13 cellular contexts compared by ENCODE assay signal in genomic region chr2:43569921-43570320, GRCh38. TPM values are rescaled to one million over a fixed set of nuclear protein-coding genes. Genes with fewer than 3 reads are reported as not detected.
DNase-seq lines count a peak whose midpoint lies in the region; ATAC-seq and TF ChIP-seq lines count a peak whose summit lies in the region.
"Had no signal": no experiment of that assay in that cellular context is flagged by ENCODE, and none has a peak within 500 bp of the region (broad histone marks: within the 10 kb centered on the region; RNA-seq: fewer than 3 reads in every experiment).

No MANE protein-coding gene starts in this region.

- H3K27ac Mint-ChIP-seq in activated CD4-positive, alpha-beta memory T cell treated with anti-CD3 and anti-CD28 coated beads, Interleukin-2, amount 10 ng/mL, durations not matched to agents 7 days and 5 days: peak overlapping the region; percentile 72
- H3K27ac Mint-ChIP-seq in Calu3 (ENCODE audit: unreplicated experiment): no peak overlapping the region
- H3K27ac Mint-ChIP-seq: dendritic cell treated with granulocyte-macrophage colony-stimulating factor and Interleukin-4, amounts not matched to agents 40 ng/mL and 50 ng/mL, for 4 days had no signal

- H3K27me3 ChIP-seq in gastroesophageal sphincter: no peaks in the 10 kb centered on the region
- H3K27me3 ChIP-seq: upper lobe of left lung had no signal

- intact Hi-C loops in Calu3 (cut with micrococcal nuclease; ENCODE audit: unreplicated experiment): no loop called here

- H3K27me3 Mint-ChIP-seq in activated CD4-positive, alpha-beta memory T cell treated with anti-CD3 and anti-CD28 coated beads, Interleukin-2, amount 10 ng/mL, durations not matched to agents 7 days and 5 days: no peaks in the 10 kb centered on the region
- no peaks in the 10 kb centered on the region for H3K27me3 Mint-ChIP-seq in Calu3 (ENCODE audit: unreplicated experiment)
- H3K27me3 Mint-ChIP-seq: dendritic cell treated with granulocyte-macrophage colony-stimulating factor and Interleukin-4, amounts not matched to agents 40 ng/mL and 50 ng/mL, for 4 days had no signal

- peak; percentile 88 for ATAC-seq in GM19395 (IDR thresholded peaks at IDR 0.05; ENCODE audit: unreplicated experiment)
- peak; percentile 69 for ATAC-seq in HG02884 (IDR thresholded peaks at IDR 0.05; ENCODE audit: unreplicated experiment)
- no peak for ATAC-seq in gastroesophageal sphincter
- ATAC-seq: lower lobe of right lung had no signal

- peaks cover 0 to 13% (median 0%) of the 10 kb centered on the region in 3 donors for H3K4me1 ChIP-seq in gastroesophageal sphincter
- H3K4me1 ChIP-seq: lower lobe of right lung, prostate gland, upper lobe of left lung had no signal

- H3K4me3 Mint-ChIP-seq in activated CD4-positive, alpha-beta memory T cell treated with anti-CD3 and anti-CD28 coated beads, Interleukin-2, amount 10 ng/mL, durations not matched to agents 7 days and 5 days: no peak overlapping the region
- H3K4me3 Mint-ChIP-seq in Calu3 (ENCODE audit: low read depth, unreplicated experiment): no peak overlapping the region
- H3K4me3 Mint-ChIP-seq: dendritic cell treated with granulocyte-macrophage colony-stimulating factor and Interleukin-4, amounts not matched to agents 40 ng/mL and 50 ng/mL, for 4 days had no signal

- POLR2A ChIA-PET in activated CD4-positive, alpha-beta memory T cell treated with anti-CD3 and anti-CD28 coated beads, Interleukin-2, amount 10 ng/mL, durations not matched to agents 7 days and 5 days (lab: Charles Lee): interaction anchor here (0.6 to 2.9 kb wide), 9 partner anchors 9 to 343 kb away, joined by 3 to 17 read pairs (median 4); partner anchors contain the start of genes THADA and ZFP36L2

- no peak overlapping the region for H3K4me3 ChIP-seq in gastroesophageal sphincter
- H3K4me3 ChIP-seq: lower lobe of right lung, prostate gland, upper lobe of left lung had no signal

- 35 to 66% methylated on average over 3 of the region's 3 CpGs for WGBS in gastroesophageal sphincter (ENCODE audit: low coverage in 1 of 2), 2 donors

- TF ChIP-seq CTCF in GM13977 (IDR thresholded peaks at IDR 0.05; ENCODE audit: extremely low read depth, insufficient read depth, missing control alignments) (no peak), gastroesophageal sphincter (IDR thresholded peaks at IDR 0.05) (no peak), Calu3 (IDR thresholded peaks at IDR 0.05; ENCODE audit: unreplicated experiment) (no peak)

- CTCF ChIA-PET in activated CD4-positive, alpha-beta memory T cell treated with anti-CD3 and anti-CD28 coated beads, Interleukin-2, amount 10 ng/mL, durations not matched to agents 7 days and 5 days (lab: Charles Lee): interaction anchor here (0.8 to 2.7 kb wide), 9 partner anchors 10 to 341 kb away, joined by 3 to 10 read pairs (median 4); partner anchors contain the start of gene THADA
- CTCF ChIA-PET in Calu3 (lab: Charles Lee): interaction anchor here (1.0 kb wide), 1 partner anchor 9 kb away, joined by 4 read pairs; no protein-coding TSS in a partner anchor

- peaks cover 65% of the 10 kb centered on the region for H3K36me3 Mint-ChIP-seq in activated CD4-positive, alpha-beta memory T cell treated with anti-CD3 and anti-CD28 coated beads, Interleukin-2, amount 10 ng/mL, durations not matched to agents 7 days and 5 days (ENCODE audit: low read depth)
- H3K36me3 Mint-ChIP-seq in Calu3 (ENCODE audit: insufficient read depth, unreplicated experiment): peaks cover 12% of the 10 kb centered on the region

- peaks cover 0 to 71% of the 10 kb centered on the region in 2 donors for H3K36me3 ChIP-seq in gastroesophageal sphincter
- H3K36me3 ChIP-seq: prostate gland had no signal

- DNase-seq in GM13977 (ENCODE audit: low spot score) (peak; percentile 46), Calu3 (no peak), NCI-H1417 (lab: John Stamatoyannopoulos, UW) (no peak), LoVo (ENCODE audit: low spot score) (no peak)
- peak; percentile 40 for DNase-seq in activated CD4-positive, alpha-beta memory T cell treated with anti-CD3 and anti-CD28 coated beads, Interleukin-2, amount 10 ng/mL, durations not matched to agents 7 days and 5 days
- DNase-seq: lower lobe of right lung, T-helper 9 cell, upper lobe of left lung had no signal

- no peak for TF ChIP-seq EP300 in gastroesophageal sphincter (IDR thresholded peaks at IDR 0.05)

- no peaks in the 10 kb centered on the region for H3K9me3 ChIP-seq in gastroesophageal sphincter
- H3K9me3 ChIP-seq: lower lobe of right lung, prostate gland, upper lobe of left lung had no signal

- H3K9me3 Mint-ChIP-seq in activated CD4-positive, alpha-beta memory T cell treated with anti-CD3 and anti-CD28 coated beads, Interleukin-2, amount 10 ng/mL, durations not matched to agents 7 days and 5 days: no peaks in the 10 kb centered on the region
- no peaks in the 10 kb centered on the region for H3K9me3 Mint-ChIP-seq in Calu3 (ENCODE audit: low read depth, unreplicated experiment)
- H3K9me3 Mint-ChIP-seq: dendritic cell treated with granulocyte-macrophage colony-stimulating factor and Interleukin-4, amounts not matched to agents 40 ng/mL and 50 ng/mL, for 4 days had no signal

- in situ Hi-C loops in GM13977 (cut with MboI; ENCODE audit: low pct_unique_long_range_greater_than_20kb, low sequenced_read_pairs, unreplicated experiment): no loop called here

- no peak for TF ChIP-seq POLR2A in gastroesophageal sphincter (IDR thresholded peaks at IDR 0.05)

- peaks cover 54% of the 10 kb centered on the region for H3K4me1 Mint-ChIP-seq in activated CD4-positive, alpha-beta memory T cell treated with anti-CD3 and anti-CD28 coated beads, Interleukin-2, amount 10 ng/mL, durations not matched to agents 7 days and 5 days
- no peaks in the 10 kb centered on the region for H3K4me1 Mint-ChIP-seq in Calu3 (ENCODE audit: low read depth, unreplicated experiment)

- H3K27ac ChIP-seq in gastroesophageal sphincter: peak overlapping the region in 1 of 4 donors; percentile 20
- H3K27ac ChIP-seq: lower lobe of right lung, prostate gland, upper lobe of left lung had no signal

- no TSS peak for BruUV-seq in Calu3 (replicated peaks; lab: Mats Ljungman, UMichigan)

RNA-seq across cellular contexts. Expression of gene THADA, which starts 25.9 kb away (rescaled TPM):
- total RNA-seq in activated CD4-positive, alpha-beta memory T cell treated with anti-CD3 and anti-CD28 coated beads, Interleukin-2, amount 10 ng/mL, durations not matched to agents 7 days and 5 days: 10 to 100 TPM; 21.6 to 25.8 TPM
- total RNA-seq in gastroesophageal sphincter: 10 to 100 TPM; 19.7 to 34.4 (median 22.3) TPM
- total RNA-seq in Calu3 (2022): 35.5 and 39.9 TPM in 2 replicates

Comparison
In these comparisons a context has a peak if more than half of its experiments do, and no peak if none do; other contexts are left out.
1. DNase-seq: peak in GM13977 (single experiment) and activated CD4-positive, alpha-beta memory T cell treated with anti-CD3 and anti-CD28 coated beads, Interleukin-2, amount 10 ng/mL, durations not matched to agents 7 days and 5 days (single experiment); none in Calu3 (single experiment), NCI-H1417 (0 of 3) and LoVo (single experiment).